Comparison of ENCODE assay signal across 22 cellular contexts in the genomic region with DNA sequence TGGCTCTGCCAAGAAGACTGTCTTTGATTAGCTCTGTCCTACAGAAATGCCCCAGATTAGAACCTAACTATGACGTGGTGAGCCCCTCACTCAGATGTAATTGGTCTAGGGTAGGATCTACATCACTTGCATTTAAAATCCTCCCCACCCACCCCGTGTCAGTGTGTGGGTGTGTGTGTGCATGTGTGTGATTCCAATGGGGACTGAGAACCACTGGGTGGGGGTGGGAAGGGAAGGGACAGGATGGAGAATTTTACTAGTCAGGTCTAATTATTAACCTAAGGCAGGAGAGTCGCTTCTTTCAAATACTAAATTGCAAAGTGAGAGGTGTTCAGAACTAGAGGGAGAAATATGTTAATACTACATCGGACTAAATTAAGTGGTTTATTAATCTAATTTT.
DNase-seq lines count a peak whose midpoint lies in the region; ATAC-seq and TF ChIP-seq lines count a peak whose summit lies in the region.
"Had no signal": no experiment of that assay in that cellular context is flagged by ENCODE, and none has a peak within 500 bp of the region (broad histone marks: within the 10 kb centered on the region; RNA-seq: fewer than 3 reads in every experiment).

No MANE protein-coding gene starts in this region.

- H3F3A ChIP-seq in GM23338 (replicated peaks; ENCODE audit: low read depth) = no peaks in the 10 kb centered on the region

- peak overlapping the region in 2 of 4 donors; percentile 10 to 11 for H3K4me3 Mint-ChIP-seq in CD4-positive, CD25-positive, alpha-beta regulatory T cell
- H3K4me3 Mint-ChIP-seq in GM23338 = no peak overlapping the region
- no peak overlapping the region for H3K4me3 Mint-ChIP-seq in activated naive CD8-positive, alpha-beta T cell treated with anti-CD3 and anti-CD28 coated beads for 36 hours
- H3K4me3 Mint-ChIP-seq in naive thymus-derived CD4-positive, alpha-beta T cell = peak overlapping the region in 6 of 10 donors; percentile 8 to 55 (median 23)
- H3K4me3 Mint-ChIP-seq in activated T-helper 2 cell treated with anti-CD3 and anti-CD28 coated beads, Interferon-gamma antibody, Interleukin-2, Interleukin-4, amounts not matched to agents 10 μg/mL and 5 μg/mL and 100 μg/mL, durations not matched to agents 14 hours and 24 hours and 36 hours (ENCODE audit: low read depth) = no peak overlapping the region
- H3K4me3 Mint-ChIP-seq: natural killer cell treated with Interleukin-12 subunit alpha and Interleukin-12 subunit beta and Interleukin-15 and Interleukin-18, amount 100 ng/mL, for 72 hours; type B pancreatic cell had no signal

- intact Hi-C loops in naive thymus-derived CD4-positive, alpha-beta T cell (cut with micrococcal nuclease) = no loop called here
- intact Hi-C loops in activated T-helper 2 cell treated with anti-CD3 and anti-CD28 coated beads, Interferon-gamma antibody, Interleukin-2, Interleukin-4, amounts not matched to agents 10 μg/mL and 5 μg/mL and 100 μg/mL, durations not matched to agents 14 hours and 24 hours and 36 hours (cut with micrococcal nuclease) = loop anchor here (5.0 kb wide), 1 partner anchor 42 kb away; no protein-coding TSS in a partner anchor
- intact Hi-C loops in prostate gland (cut with DNase I) = no loop called here

- H3K4me1 Mint-ChIP-seq in CD4-positive, CD25-positive, alpha-beta regulatory T cell = peaks cover 59 to 77% (median 68%) of the 10 kb centered on the region in 4 donors
- H3K4me1 Mint-ChIP-seq in GM23338 = peaks cover 63% of the 10 kb centered on the region
- peaks cover 54% of the 10 kb centered on the region for H3K4me1 Mint-ChIP-seq in activated naive CD8-positive, alpha-beta T cell treated with anti-CD3 and anti-CD28 coated beads for 36 hours
- peaks cover 40 to 91% (median 74%) of the 10 kb centered on the region in 7 donors for H3K4me1 Mint-ChIP-seq in naive thymus-derived CD4-positive, alpha-beta T cell
- H3K4me1 Mint-ChIP-seq in activated T-helper 2 cell treated with anti-CD3 and anti-CD28 coated beads, Interferon-gamma antibody, Interleukin-2, Interleukin-4, amounts not matched to agents 10 μg/mL and 5 μg/mL and 100 μg/mL, durations not matched to agents 14 hours and 24 hours and 36 hours (ENCODE audit: low read depth) = peaks cover 38% of the 10 kb centered on the region

- peaks cover 100% of the 10 kb centered on the region for H3K79me2 ChIP-seq in GM23338 (replicated peaks; ENCODE audit: insufficient read depth)

- in situ Hi-C loops in brain microvascular endothelial cell (cut with HindIII; ENCODE audit: low pct_ligation_motif_present, low sequenced_read_pairs) = no loop called here

- peaks cover 56% of the 10 kb centered on the region for H3K4me1 ChIP-seq in CD4-positive, CD25-positive, alpha-beta regulatory T cell (ENCODE audit: control insufficient read depth, insufficient read depth, low read length, poor library complexity, severe bottlenecking)
- H3K4me1 ChIP-seq in GM23338 (ENCODE audit: insufficient read depth) (peaks cover 83% of the 10 kb centered on the region), prostate gland (replicated peaks) (peaks cover 12% of the 10 kb centered on the region)
- peaks cover 16 to 27% of the 10 kb centered on the region in 2 donors for H3K4me1 ChIP-seq in naive thymus-derived CD4-positive, alpha-beta T cell (ENCODE audit: control insufficient read depth in 2 of 2, insufficient read depth in 2 of 2, low read length in 2 of 2)

- H3K27me3 ChIP-seq in CD4-positive, CD25-positive, alpha-beta regulatory T cell (ENCODE audit: control insufficient read depth, insufficient read depth, low read length) = no peaks in the 10 kb centered on the region
- H3K27me3 ChIP-seq in GM23338 (ENCODE audit: insufficient read depth) (no peaks in the 10 kb centered on the region), brain microvascular endothelial cell (replicated peaks) (no peaks in the 10 kb centered on the region), prostate gland (replicated peaks; ENCODE audit: insufficient read depth) (no peaks in the 10 kb centered on the region)
- no peaks in the 10 kb centered on the region for H3K27me3 ChIP-seq in naive thymus-derived CD4-positive, alpha-beta T cell (ENCODE audit: control insufficient read depth in 2 of 2, insufficient read depth in 2 of 2, low read length in 2 of 2)
- H3K27me3 ChIP-seq: body of pancreas, ovary had no signal

- H3K9me3 ChIP-seq in CD4-positive, CD25-positive, alpha-beta regulatory T cell (ENCODE audit: control insufficient read depth in 2 of 2, low read length in 2 of 2) = no peaks in the 10 kb centered on the region
- no peaks in the 10 kb centered on the region for H3K9me3 ChIP-seq in naive thymus-derived CD4-positive, alpha-beta T cell (ENCODE audit: control insufficient read depth in 2 of 3, low read length in 3 of 3)
- H3K9me3 ChIP-seq in prostate gland = no peaks in the 10 kb centered on the region
- H3K9me3 ChIP-seq: body of pancreas, ovary had no signal

- peak overlapping the region; percentile 48 for H3K4me2 ChIP-seq in GM23338

- no peak for ATAC-seq in CD4-positive, CD25-positive, alpha-beta regulatory T cell (ENCODE audit: low read depth in 2 of 2)
- peak; percentile 23; the same call in 1 of the 3 replicates for ATAC-seq in GM23338
- ATAC-seq in naive thymus-derived CD4-positive, alpha-beta T cell = no peak
- ATAC-seq: body of pancreas; natural killer cell treated with Interleukin-12 subunit alpha and Interleukin-12 subunit beta and Interleukin-15 and Interleukin-18, amount 100 ng/mL, for 72 hours had no signal

- peak overlapping the region; percentile 2 for H3K4me3 ChIP-seq in CD4-positive, CD25-positive, alpha-beta regulatory T cell (ENCODE audit: low read depth, low read length)
- H3K4me3 ChIP-seq in GM23338 = no peak overlapping the region
- no peak overlapping the region for H3K4me3 ChIP-seq in naive thymus-derived CD4-positive, alpha-beta T cell (ENCODE audit: low read length)
- no peak overlapping the region for H3K4me3 ChIP-seq in brain microvascular endothelial cell (ENCODE audit: low read depth, low read length)
- H3K4me3 ChIP-seq in prostate gland = no peak overlapping the region
- H3K4me3 ChIP-seq: body of pancreas, ovary had no signal

- 66% methylated on average over 4 of the region's 4 CpGs for WGBS in prostate gland

- H3K9me2 ChIP-seq in GM23338 (ENCODE audit: insufficient read depth) = no peaks in the 10 kb centered on the region

- CTCF ChIA-PET in naive thymus-derived CD4-positive, alpha-beta T cell (lab: Charles Lee) = interaction anchor here (0.6 kb wide), 1 partner anchor 72 kb away, joined by 3 read pairs; no protein-coding TSS in a partner anchor

- DNase-seq in CD4-positive, CD25-positive, alpha-beta regulatory T cell = no peak
- no peak for DNase-seq in GM23338 (ENCODE audit: low spot score)
- DNase-seq in activated naive CD8-positive, alpha-beta T cell treated with anti-CD3 and anti-CD28 coated beads for 36 hours = no peak
- no peak for DNase-seq in naive thymus-derived CD4-positive, alpha-beta T cell
- no peak for DNase-seq in brain microvascular endothelial cell
- DNase-seq in activated T-helper 2 cell treated with anti-CD3 and anti-CD28 coated beads, Interferon-gamma antibody, Interleukin-2, Interleukin-4, amounts not matched to agents 10 μg/mL and 5 μg/mL and 100 μg/mL, durations not matched to agents 14 hours and 24 hours and 36 hours (ENCODE audit: low spot score) = no peak
- no peak for DNase-seq in prostate gland (ENCODE audit: low spot score)
- DNase-seq: activated CD4-positive, alpha-beta T cell treated with anti-CD3 and anti-CD28 coated beads, Interleukin-2, amount 50 U/mL, for 48 hours; activated effector memory CD4-positive, alpha-beta T cell treated with anti-CD3 and anti-CD28 coated beads, Interleukin-2, amount 50 U/mL, for 16 hours; body of pancreas; C1 segment of cervical spinal cord; HCEC 1CT; hippocampal formation; left cardiac atrium; NCI-H1105; NCI-H2029; NK-92 treated with Interleukin-12 subunit alpha and Interleukin-12 subunit beta, amount 100 ng/mL, for 24 hours; ovary; SHP77 treated with DMSO at 0.1 percent for 48 hours; stimulated activated CD4-positive, alpha-beta T cell treated with anti-CD3 and anti-CD28 coated beads, Interleukin-2, amount 100 ng/mL, for 24 hours had no signal

- H3K27ac Mint-ChIP-seq in CD4-positive, CD25-positive, alpha-beta regulatory T cell = peak overlapping the region; percentile 27 to 86 (median 32)
- H3K27ac Mint-ChIP-seq in GM23338 = 0 out of 2 replicates have a peak overlapping the region, but pooled peaks have one; percentile 4
- peak overlapping the region; percentile 7 for H3K27ac Mint-ChIP-seq in activated naive CD8-positive, alpha-beta T cell treated with anti-CD3 and anti-CD28 coated beads for 36 hours
- H3K27ac Mint-ChIP-seq in naive thymus-derived CD4-positive, alpha-beta T cell = peak overlapping the region in 3 of 9 donors; percentile 10 to 57 (median 38)
- no peak overlapping the region for H3K27ac Mint-ChIP-seq in activated T-helper 2 cell treated with anti-CD3 and anti-CD28 coated beads, Interferon-gamma antibody, Interleukin-2, Interleukin-4, amounts not matched to agents 10 μg/mL and 5 μg/mL and 100 μg/mL, durations not matched to agents 14 hours and 24 hours and 36 hours
- H3K27ac Mint-ChIP-seq: natural killer cell treated with Interleukin-12 subunit alpha and Interleukin-12 subunit beta and Interleukin-15 and Interleukin-18, amount 100 ng/mL, for 72 hours; type B pancreatic cell had no signal

- H3K36me3 Mint-ChIP-seq in CD4-positive, CD25-positive, alpha-beta regulatory T cell = peaks cover 3% of the 10 kb centered on the region
- H3K36me3 Mint-ChIP-seq in GM23338 (ENCODE audit: low read depth) = no peaks in the 10 kb centered on the region
- peaks cover 17% of the 10 kb centered on the region for H3K36me3 Mint-ChIP-seq in activated naive CD8-positive, alpha-beta T cell treated with anti-CD3 and anti-CD28 coated beads for 36 hours
- peaks cover 0 to 12% (median 5%) of the 10 kb centered on the region in 5 donors for H3K36me3 Mint-ChIP-seq in naive thymus-derived CD4-positive, alpha-beta T cell
- peaks cover 7% of the 10 kb centered on the region for H3K36me3 Mint-ChIP-seq in activated T-helper 2 cell treated with anti-CD3 and anti-CD28 coated beads, Interferon-gamma antibody, Interleukin-2, Interleukin-4, amounts not matched to agents 10 μg/mL and 5 μg/mL and 100 μg/mL, durations not matched to agents 14 hours and 24 hours and 36 hours (ENCODE audit: low read depth)
- H3K36me3 Mint-ChIP-seq: natural killer cell treated with Interleukin-12 subunit alpha and Interleukin-12 subunit beta and Interleukin-15 and Interleukin-18, amount 100 ng/mL, for 72 hours had no signal

- H3K27me3 Mint-ChIP-seq in CD4-positive, CD25-positive, alpha-beta regulatory T cell = no peaks in the 10 kb centered on the region
- peaks cover 2% of the 10 kb centered on the region for H3K27me3 Mint-ChIP-seq in GM23338 (ENCODE audit: insufficient read depth, low read depth, poor library complexity)
- H3K27me3 Mint-ChIP-seq in activated naive CD8-positive, alpha-beta T cell treated with anti-CD3 and anti-CD28 coated beads for 36 hours = no peaks in the 10 kb centered on the region
- no peaks in the 10 kb centered on the region for H3K27me3 Mint-ChIP-seq in naive thymus-derived CD4-positive, alpha-beta T cell
- no peaks in the 10 kb centered on the region for H3K27me3 Mint-ChIP-seq in activated T-helper 2 cell treated with anti-CD3 and anti-CD28 coated beads, Interferon-gamma antibody, Interleukin-2, Interleukin-4, amounts not matched to agents 10 μg/mL and 5 μg/mL and 100 μg/mL, durations not matched to agents 14 hours and 24 hours and 36 hours (ENCODE audit: low read depth)
- H3K27me3 Mint-ChIP-seq: natural killer cell treated with Interleukin-12 subunit alpha and Interleukin-12 subunit beta and Interleukin-15 and Interleukin-18, amount 100 ng/mL, for 72 hours; type B pancreatic cell had no signal

- TF ChIP-seq CTCF in GM23338 (conservative IDR thresholded peaks at IDR 0.05; ENCODE audit: low read depth in 2 of 2) (no peak), brain microvascular endothelial cell (IDR thresholded peaks at IDR 0.05; ENCODE audit: low read depth, low read length, missing control alignments) (no peak), prostate gland (IDR thresholded peaks at IDR 0.05) (no peak)

- no peak overlapping the region for H2AFZ ChIP-seq in GM23338

- POLR2A ChIA-PET in naive thymus-derived CD4-positive, alpha-beta T cell (lab: Charles Lee) = no interaction called here

- H3K36me3 ChIP-seq in CD4-positive, CD25-positive, alpha-beta regulatory T cell (ENCODE audit: control insufficient read depth, insufficient read depth, low read length) = no peaks in the 10 kb centered on the region
- H3K36me3 ChIP-seq in GM23338 (ENCODE audit: insufficient read depth) (no peaks in the 10 kb centered on the region), brain microvascular endothelial cell (replicated peaks) (no peaks in the 10 kb centered on the region), prostate gland (no peaks in the 10 kb centered on the region)
- no peaks in the 10 kb centered on the region for H3K36me3 ChIP-seq in naive thymus-derived CD4-positive, alpha-beta T cell (ENCODE audit: control insufficient read depth in 2 of 3, insufficient read depth in 3 of 3, low read length in 3 of 3)
- H3K36me3 ChIP-seq: ovary had no signal

- peaks cover 59% of the 10 kb centered on the region for H4K20me1 ChIP-seq in GM23338 (replicated peaks; ENCODE audit: insufficient read depth)

- peaks cover 0 to 2% (median 0%) of the 10 kb centered on the region in 7 donors for H3K9me3 Mint-ChIP-seq in CD4-positive, CD25-positive, alpha-beta regulatory T cell
- no peaks in the 10 kb centered on the region for H3K9me3 Mint-ChIP-seq in GM23338
- peaks cover 3% of the 10 kb centered on the region for H3K9me3 Mint-ChIP-seq in activated naive CD8-positive, alpha-beta T cell treated with anti-CD3 and anti-CD28 coated beads for 36 hours
- H3K9me3 Mint-ChIP-seq in naive thymus-derived CD4-positive, alpha-beta T cell = peaks cover 0 to 3% (median 0%) of the 10 kb centered on the region in 11 donors
- H3K9me3 Mint-ChIP-seq in activated T-helper 2 cell treated with anti-CD3 and anti-CD28 coated beads, Interferon-gamma antibody, Interleukin-2, Interleukin-4, amounts not matched to agents 10 μg/mL and 5 μg/mL and 100 μg/mL, durations not matched to agents 14 hours and 24 hours and 36 hours = peaks cover 4% of the 10 kb centered on the region
- H3K9me3 Mint-ChIP-seq: natural killer cell treated with Interleukin-12 subunit alpha and Interleukin-12 subunit beta and Interleukin-15 and Interleukin-18, amount 100 ng/mL, for 72 hours; type B pancreatic cell had no signal

- H3K27ac ChIP-seq in CD4-positive, CD25-positive, alpha-beta regulatory T cell (ENCODE audit: insufficient read depth, low read length, poor library complexity, severe bottlenecking) = no peak overlapping the region
- 0 out of 2 replicates have a peak overlapping the region, but pooled peaks have one; percentile 28 for H3K27ac ChIP-seq in GM23338 (ENCODE audit: low read depth)
- H3K27ac ChIP-seq in naive thymus-derived CD4-positive, alpha-beta T cell (ENCODE audit: low read depth, low read length) = no peak overlapping the region
- no peak overlapping the region for H3K27ac ChIP-seq in brain microvascular endothelial cell
- no peak overlapping the region for H3K27ac ChIP-seq in prostate gland
- H3K27ac ChIP-seq: body of pancreas, ovary had no signal

- no peak for TF ChIP-seq POLR2A in prostate gland (IDR thresholded peaks at IDR 0.05)

Comparison
In these comparisons a context has a peak if more than half of its experiments do, and no peak if none do; other contexts are left out.
1. H3K4me3 Mint-ChIP-seq: peak in naive thymus-derived CD4-positive, alpha-beta T cell (6 of 10); none in GM23338 (single experiment), activated naive CD8-positive, alpha-beta T cell treated with anti-CD3 and anti-CD28 coated beads for 36 hours (single experiment) and activated T-helper 2 cell treated with anti-CD3 and anti-CD28 coated beads, Interferon-gamma antibody, Interleukin-2, Interleukin-4, amounts not matched to agents 10 μg/mL and 5 μg/mL and 100 μg/mL, durations not matched to agents 14 hours and 24 hours and 36 hours (single experiment).